In genomic region chr3:31680072-31680870, GRCh38 we compare ENCODE assay signal across 24 cellular contexts.
DNase-seq lines count a peak whose midpoint lies in the region; ATAC-seq, FAIRE-seq and TF ChIP-seq lines count a peak whose summit lies in the region.
"Had no signal": no experiment of that assay in that cellular context is flagged by ENCODE, and none has a peak within 500 bp of the region (broad histone marks: within the 10 kb centered on the region; RNA-seq: fewer than 3 reads in every experiment).

No MANE protein-coding gene starts in this region.

- no peak overlapping the region for H2AK5ac ChIP-seq in trophoblast cell (ENCODE audit: low read length)

- H3K79me2 ChIP-seq in HepG2 (ENCODE audit: insufficient read depth, low read length) (no peaks in the 10 kb centered on the region), trophoblast cell (ENCODE audit: control insufficient read depth, insufficient read depth, low read length, poor library complexity) (no peaks in the 10 kb centered on the region)

- H4K91ac ChIP-seq in trophoblast cell (ENCODE audit: low read depth, low read length): no peak overlapping the region

- no peak overlapping the region for H3K18ac ChIP-seq in trophoblast cell (ENCODE audit: low read length)

- H3K36me3 ChIP-seq in HepG2 (replicated peaks in 1 of 2; ENCODE audit: control insufficient read depth in 1 of 2, insufficient read depth in 2 of 2, low read length in 2 of 2): peaks cover 6 to 14% of the 10 kb centered on the region in 2 experiments; a peak in 4 of 5 replicates
- H3K36me3 ChIP-seq in right lobe of liver: no peaks in the 10 kb centered on the region
- H3K36me3 ChIP-seq in trophoblast cell (ENCODE audit: control insufficient read depth in 1 of 2, insufficient read depth in 2 of 2, low read length in 2 of 2): peaks cover 5 to 6% of the 10 kb centered on the region in 2 experiments
- no peaks in the 10 kb centered on the region for H3K36me3 ChIP-seq in ovary

- intact Hi-C loops in HepG2 (cut with micrococcal nuclease; ENCODE audit: unreplicated experiment) (no loop called here), right lobe of liver (cut with DNase I) (no loop called here), ovary (cut with DNase I) (no loop called here)

- peak overlapping the region; percentile 6; the same call in 1 of the 2 replicates for H3K4me2 ChIP-seq in HepG2 (ENCODE audit: low read depth, low read length)
- H3K4me2 ChIP-seq in trophoblast cell (ENCODE audit: low read length): no peak overlapping the region

- peak; percentile 23 for FAIRE-seq in HepG2 (lab: Jason Lieb, UNC)

- H3K79me1 ChIP-seq in trophoblast cell (ENCODE audit: low read length): peaks cover 3% of the 10 kb centered on the region

- peak overlapping the region; percentile 5 for H2BK120ac ChIP-seq in trophoblast cell (ENCODE audit: insufficient read depth, low read length, poor library complexity)

- no peak overlapping the region for H4K12ac ChIP-seq in trophoblast cell (ENCODE audit: low read depth, low read length)

- POLR2A ChIA-PET in HepG2 (lab: Yijun Ruan, JAX): no interaction called here

- H3K4me1 ChIP-seq in HepG2 (ENCODE audit: insufficient read depth, low read length): peaks cover 18% of the 10 kb centered on the region
- no peaks in the 10 kb centered on the region for H3K4me1 ChIP-seq in right lobe of liver
- peaks cover 5 to 14% of the 10 kb centered on the region in 2 experiments for H3K4me1 ChIP-seq in trophoblast cell (ENCODE audit: control insufficient read depth in 1 of 2, insufficient read depth in 2 of 2, low read length in 2 of 2)
- no peaks in the 10 kb centered on the region for H3K4me1 ChIP-seq in ovary (ENCODE audit: insufficient read depth)

- no peak overlapping the region for H4K8ac ChIP-seq in trophoblast cell (ENCODE audit: low read depth, low read length)

- no peak overlapping the region for H2BK12ac ChIP-seq in trophoblast cell (ENCODE audit: low read length)

- H3K14ac ChIP-seq in trophoblast cell (ENCODE audit: low read length): no peak overlapping the region

- peak overlapping the region; percentile 11 for H3K27ac ChIP-seq in HepG2 (ENCODE audit: extremely low read length, insufficient read depth, low read length)
- no peak overlapping the region for H3K27ac ChIP-seq in right lobe of liver
- no peak overlapping the region for H3K27ac ChIP-seq in trophoblast cell (ENCODE audit: low read depth, low read length)
- no peak overlapping the region for H3K27ac ChIP-seq in ovary

- no peak overlapping the region for H2BK5ac ChIP-seq in trophoblast cell (ENCODE audit: low read depth, low read length, poor library complexity)

- no peak for TF ChIP-seq RAD21 in HepG2 (CRISPR knock-in tag; IDR thresholded peaks at IDR 0.05)

- peak in 1 of 2 experiments; percentile 53; a peak in 2 of 4 replicates for TF ChIP-seq EP300 in HepG2 (IDR thresholded peaks at IDR 0.05; ENCODE audit: low read depth in 2 of 2, low read length in 2 of 2)
- TF ChIP-seq EP300 in HepG2 (CRISPR knock-in tag; IDR thresholded peaks at IDR 0.05; ENCODE audit: borderline replicate concordance): no peak
- TF ChIP-seq EP300 in ovary (IDR thresholded peaks at IDR 0.05): no peak

- peak; percentile 67 for DNase-seq in HepG2 (ENCODE audit: low spot score)
- DNase-seq in right lobe of liver: no peak
- peak; percentile 53 for DNase-seq in iPS-NIHi7 (ENCODE audit: extremely low spot score)
- DNase-seq in trophoblast cell: no peak
- DNase-seq in KBM-7: no peak
- DNase-seq in activated CD8-positive, alpha-beta memory T cell treated with anti-CD3 and anti-CD28 coated beads, Interleukin-2, amount 50 U/mL, for 4 hours: no peak
- DNase-seq in ovary: no peak
- DNase-seq: activated CD4-positive, alpha-beta T cell treated with anti-CD3 and anti-CD28 coated beads for 1 hour; activated CD8-positive, alpha-beta T cell treated with anti-CD3 and anti-CD28 coated beads, Interleukin-2, amount 10 ng/mL, durations not matched to agents 7 days and 5 days; activated naive CD4-positive, alpha-beta T cell treated with anti-CD3 and anti-CD28 coated beads, Interleukin-2, amount 10 ng/mL, durations not matched to agents 7 days and 5 days; activated T-cell treated with anti-CD3 and anti-CD28 coated beads, Interleukin-2, amount 50 U/mL, for 72 hours; DMS79; foreskin melanocyte; hippocampal formation; natural killer cell; NCI-H1105 treated with DMSO at 0.1 percent for 48 hours; NCI-H2081; NCI-H345; PC-3; posterior cingulate gyrus; SIG-M5; T-cell had no signal

- H4K20me1 ChIP-seq in HepG2 (ENCODE audit: insufficient read depth, low read length): no peaks in the 10 kb centered on the region

- TF ChIP-seq CTCF in HepG2 (CRISPR knock-in tag; IDR thresholded peaks at IDR 0.05): no peak
- TF ChIP-seq CTCF in right lobe of liver (IDR thresholded peaks at IDR 0.05): no peak
- TF ChIP-seq CTCF in ovary (IDR thresholded peaks at IDR 0.05): no peak

- H3K4ac ChIP-seq in trophoblast cell (ENCODE audit: low read depth, low read length): no peak overlapping the region

- no peak overlapping the region for H3K9ac ChIP-seq in HepG2 (ENCODE audit: insufficient read depth, low read depth, low read length)
- no peak overlapping the region for H3K9ac ChIP-seq in trophoblast cell (ENCODE audit: low read length)

- peak; percentile 94 for ATAC-seq in HepG2
- ATAC-seq in right lobe of liver: no peak
- ATAC-seq in GM21717 (IDR thresholded peaks at IDR 0.05; ENCODE audit: unreplicated experiment): no peak
- ATAC-seq: activated CD8-positive, alpha-beta T cell treated with anti-CD3 and anti-CD28 coated beads, Interleukin-2, amount 10 ng/mL, durations not matched to agents 7 days and 5 days; activated T-cell treated with anti-CD3 and anti-CD28 coated beads, Interleukin-2, amount 50 U/mL, for 72 hours; HCT116; natural killer cell; PC-3; T-cell had no signal

- H3K4me3 ChIP-seq in HepG2 (replicated peaks in 1 of 3; ENCODE audit: insufficient read depth in 1 of 3, low read depth in 2 of 3, low read length in 3 of 3) (no peak overlapping the region), right lobe of liver (no peak overlapping the region), trophoblast cell (ENCODE audit: low read depth, low read length) (no peak overlapping the region), ovary (no peak overlapping the region)

- H3K9me3 ChIP-seq in HepG2 (ENCODE audit: low read length) (no peaks in the 10 kb centered on the region), right lobe of liver (no peaks in the 10 kb centered on the region), trophoblast cell (ENCODE audit: insufficient read depth, low read depth, low read length) (no peaks in the 10 kb centered on the region), ovary (no peaks in the 10 kb centered on the region)

- WGBS in HepG2 (ENCODE audit: low lambda C conversion rate): 33% methylated on average over 9 of the region's 10 CpGs
- WGBS in right lobe of liver (ENCODE audit: insufficient coverage, low coverage, low lambda C conversion rate, missing lambda C conversion rate): 31% methylated on average over 2 of the region's 10 CpGs
- WGBS in trophoblast cell (ENCODE audit: extremely low coverage, insufficient coverage, insufficient read length): no CpG with 5 or more reads among the region's 10 CpGs
- WGBS in ovary, 3 donors: 68 to 72% (median 69%) methylated on average over 10 of the region's 10 CpGs

- H3K27me3 ChIP-seq in HepG2 (ENCODE audit: control insufficient read depth in 1 of 2, insufficient read depth in 2 of 2, low read length in 2 of 2): no peaks in the 10 kb centered on the region
- H3K27me3 ChIP-seq in right lobe of liver: no peaks in the 10 kb centered on the region
- no peaks in the 10 kb centered on the region for H3K27me3 ChIP-seq in trophoblast cell (ENCODE audit: insufficient read depth, low read length)
- no peaks in the 10 kb centered on the region for H3K27me3 ChIP-seq in ovary

- in situ Hi-C loops in HepG2 (cut with HindIII; ENCODE audit: extremely low pct_ligation_motif_present, low pct_unique_long_range_greater_than_20kb) (no loop called here), KBM-7 (cut with MboI; ENCODE audit: low pct_unique_long_range_greater_than_20kb, low sequenced_read_pairs) (no loop called here)

- no TSS peak for BruUV-seq in HepG2 (replicated peaks; lab: Mats Ljungman, UMichigan)

- TF ChIP-seq POLR2A in HepG2 (IDR thresholded peaks at IDR 0.05; ENCODE audit: insufficient read depth in 1 of 2, low read depth in 2 of 2, low read length in 2 of 2): no peak
- TF ChIP-seq POLR2A in right lobe of liver (IDR thresholded peaks at IDR 0.05): no peak
- TF ChIP-seq POLR2A in ovary (IDR thresholded peaks at IDR 0.05): no peak

- CTCF ChIA-PET in HepG2 (lab: Yijun Ruan, JAX; ENCODE audit: low intra/inter-chr PET ratio, low total read pairs): no interaction called here

- H2AFZ ChIP-seq in HepG2 (ENCODE audit: low read length) (no peak overlapping the region), trophoblast cell (ENCODE audit: insufficient read depth, low read length, poor library complexity) (no peak overlapping the region)

- no peak overlapping the region for H3K23ac ChIP-seq in trophoblast cell (ENCODE audit: low read length)

TF ChIP-seq in HepG2, 621 proteins besides CTCF, POLR2A, EP300 and RAD21 (continues in another document):
- TF ChIP-seq PRDM15 (CRISPR knock-in tag; IDR thresholded peaks at IDR 0.05): no peak

Comparison
In these comparisons a context has a peak if more than half of its experiments do, and no peak if none do; other contexts are left out.
1. DNase-seq: peak in HepG2 (single experiment) and iPS-NIHi7 (single experiment); none in right lobe of liver (0 of 3), trophoblast cell (0 of 2), KBM-7 (single experiment), activated CD8-positive, alpha-beta memory T cell treated with anti-CD3 and anti-CD28 coated beads, Interleukin-2, amount 50 U/mL, for 4 hours (single experiment) and ovary (0 of 5).